In the genomic region with DNA sequence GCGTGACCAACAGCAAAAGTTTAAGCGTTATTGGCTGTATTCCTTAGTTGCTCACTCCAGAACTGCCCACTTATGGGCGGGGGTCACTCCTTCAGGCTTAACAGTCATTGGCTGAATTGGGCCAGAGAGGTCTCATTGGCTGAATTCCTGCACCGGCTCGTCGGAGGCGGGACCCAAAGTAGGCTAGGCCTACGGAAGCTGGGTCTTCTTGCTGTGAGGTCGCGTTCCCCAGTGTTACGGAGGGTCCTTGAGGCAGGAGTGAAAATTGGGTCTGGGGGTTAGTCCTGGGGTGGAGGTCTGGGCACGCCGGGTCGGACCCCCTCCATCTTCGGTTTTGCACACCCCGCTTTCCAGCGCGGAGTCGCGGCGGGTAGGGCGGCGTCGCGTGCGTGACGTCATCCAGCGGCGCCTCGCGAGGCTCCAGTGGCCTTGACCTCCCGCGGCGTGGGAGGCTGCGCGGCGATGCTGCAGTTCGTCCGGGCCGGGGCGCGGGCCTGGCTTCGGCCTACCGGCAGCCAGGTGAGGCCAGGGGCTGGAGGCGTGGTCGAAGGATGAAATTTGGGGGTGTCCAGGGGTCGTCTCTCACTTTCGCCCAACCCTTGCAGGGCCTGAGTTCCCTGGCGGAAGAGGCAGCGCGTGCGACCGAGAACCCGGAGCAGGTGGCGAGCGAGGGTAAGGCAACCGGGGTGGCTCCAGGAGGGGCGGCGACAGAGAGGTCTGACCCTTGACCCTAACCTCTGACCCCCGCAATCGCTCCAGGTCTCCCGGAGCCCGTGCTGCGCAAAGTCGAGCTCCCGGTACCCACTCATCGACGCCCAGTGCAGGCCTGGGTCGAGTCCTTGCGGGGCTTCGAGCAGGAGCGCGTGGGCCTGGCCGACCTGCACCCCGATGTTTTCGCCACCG, we compare ENCODE assay signal across 8 cellular contexts. TPM values are rescaled to one million over a fixed set of nuclear protein-coding genes. Genes with fewer than 3 reads are reported as not detected.
DNase-seq lines count a peak whose midpoint lies in the region; ATAC-seq and TF ChIP-seq lines count a peak whose summit lies in the region.

A gene (plus strand): TSS at position 423 of the 903 bp plus-strand sequence. CDS start 40 bp downstream, at position 463.

- H3K4me2 ChIP-seq in osteoblast (ENCODE audit: insufficient read depth, low read length), result peak within 1 kb of the TSS; percentile 93

- H3K4me3 ChIP-seq in osteoblast (ENCODE audit: insufficient read depth, low read length) (peak within 1 kb of the TSS; percentile 82), thoracic aorta (peak within 1 kb of the TSS; percentile 87)

- H3K79me2 ChIP-seq in osteoblast (ENCODE audit: insufficient read depth, low read length), result peaks cover 21% of the 10 kb centered on the region

- DNase-seq in GM10248 (ENCODE audit: extremely low spot score), result peak; percentile 94
- DNase-seq in NCI-H1105 (lab: John Stamatoyannopoulos, UW), result peak; percentile 98
- DNase-seq in SKM-1 treated with dmso at 0.1 percent for 144 hours (lab: John Stamatoyannopoulos, UW; ENCODE audit: unreplicated experiment), result peak; percentile 99
- DNase-seq in glomerular visceral epithelial cell (ENCODE audit: extremely low spot score), result peak; percentile 98
- DNase-seq in osteoblast (ENCODE audit: insufficient read length, low spot score, missing footprints), result peak; percentile 98
- peak; percentile 93 for DNase-seq in thoracic aorta (ENCODE audit: low spot score)

- no peaks in the 10 kb centered on the region for H3K9me3 Mint-ChIP-seq in activated naive CD8-positive, alpha-beta T cell (ENCODE audit: low read depth)

- peaks cover 3% of the 10 kb centered on the region for H3K36me3 Mint-ChIP-seq in activated naive CD8-positive, alpha-beta T cell

- H3K36me3 ChIP-seq in osteoblast (ENCODE audit: insufficient read depth, low read length) (peaks cover 19% of the 10 kb centered on the region), thoracic aorta (peaks cover 25% of the 10 kb centered on the region)

- peak within 1 kb of the TSS; percentile 98 for H3K4me3 Mint-ChIP-seq in activated naive CD8-positive, alpha-beta T cell

- peak within 1 kb of the TSS; percentile 99 for H3K27ac Mint-ChIP-seq in activated naive CD8-positive, alpha-beta T cell

- H3K9me3 ChIP-seq in osteoblast (ENCODE audit: low read depth, low read length), result no peaks in the 10 kb centered on the region
- H3K9me3 ChIP-seq in thoracic aorta, result no peaks in the 10 kb centered on the region

- ATAC-seq in HG02623 (IDR thresholded peaks at IDR 0.05; ENCODE audit: unreplicated experiment), result peak; percentile 89
- ATAC-seq in thoracic aorta (ENCODE audit: insufficient number of reproducible peaks, low FRiP score, low read depth), result peak; percentile 97

- H3K27ac ChIP-seq in osteoblast (ENCODE audit: low read depth, low read length), result peak within 1 kb of the TSS; percentile 47
- peak within 1 kb of the TSS; percentile 64 to 69 for H3K27ac ChIP-seq in thoracic aorta

- H3K4me1 ChIP-seq in osteoblast (ENCODE audit: insufficient read depth, low read length) (peaks cover 5% of the 10 kb centered on the region), thoracic aorta (ENCODE audit: control insufficient read depth in 1 of 2, low read depth in 2 of 2) (peaks cover 7 to 18% of the 10 kb centered on the region in 2 donors)

- peaks cover 20% of the 10 kb centered on the region for H3K4me1 Mint-ChIP-seq in activated naive CD8-positive, alpha-beta T cell (ENCODE audit: low read depth)

- H4K20me1 ChIP-seq in osteoblast (ENCODE audit: insufficient read depth, low read length), result no peaks in the 10 kb centered on the region

- POLR2A ChIA-PET in GM10248 (lab: Yijun Ruan, JAX), result interaction anchor here (0.6 to 2.1 kb wide), 2 partner anchors 18 to 320 kb away, joined by 5 to 7 read pairs; a partner anchor contains a TSS

- TF ChIP-seq CTCF in GM10248 (IDR thresholded peaks at IDR 0.05; ENCODE audit: control extremely low read depth, extremely low read depth, low read depth, missing control alignments), result no peak
- no peak for TF ChIP-seq CTCF in osteoblast (IDR thresholded peaks at IDR 0.05; ENCODE audit: extremely low read depth, low read depth, low read length)
- TF ChIP-seq CTCF in thoracic aorta (IDR thresholded peaks at IDR 0.05), result no peak

- H3K27me3 ChIP-seq in osteoblast (ENCODE audit: insufficient read depth, low read length), result no peaks in the 10 kb centered on the region
- no peaks in the 10 kb centered on the region for H3K27me3 ChIP-seq in thoracic aorta (replicated peaks; ENCODE audit: insufficient read depth)

- no peaks in the 10 kb centered on the region for H3K27me3 Mint-ChIP-seq in activated naive CD8-positive, alpha-beta T cell

- CTCF ChIA-PET in GM10248 (lab: Yijun Ruan, JAX), result interaction anchor here (1.0 to 4.0 kb wide), 7 partner anchors 8 to 322 kb away, joined by 3 to 72 read pairs (median 6); no protein-coding TSS in a partner anchor

- H2AFZ ChIP-seq in osteoblast (ENCODE audit: low read length), result peak within 1 kb of the TSS; percentile 91

RNA-seq across cellular contexts. Expression of the gene that starts here (rescaled TPM):
- total RNA-seq in osteoblast (37.1 and 37.3 TPM in 2 replicates), thoracic aorta (10 to 100 TPM; 28.4 to 29.9 TPM)

Comparison
In these comparisons a context has a peak if more than half of its experiments do, and no peak if none do; other contexts are left out.
1. Peak in every context shown above with its lines: DNase-seq, ATAC-seq, H3K4me3 ChIP-seq and H3K27ac ChIP-seq.